ENCODE assay signal across 18 cellular contexts in genomic region chr2:230589025-230589424, GRCh38.
DNase-seq lines count a peak whose midpoint lies in the region; ATAC-seq and TF ChIP-seq lines count a peak whose summit lies in the region.
"Had no signal": no experiment of that assay in that cellular context is flagged by ENCODE, and none has a peak within 500 bp of the region (broad histone marks: within the 10 kb centered on the region; RNA-seq: fewer than 3 reads in every experiment).

No MANE protein-coding gene starts in this region.

- no peaks in the 10 kb centered on the region for H3K79me2 ChIP-seq in KMS-11 (ENCODE audit: insufficient read depth, low read depth)

- H3K4me3 Mint-ChIP-seq in T-helper 17 cell = no peak overlapping the region
- H3K4me3 Mint-ChIP-seq: activated naive CD4-positive, alpha-beta T cell treated with anti-CD3 and anti-CD28 coated beads, Interleukin-2, amount 10 ng/mL, durations not matched to agents 7 days and 5 days; WTC11 had no signal

- no peak overlapping the region for H3K27ac Mint-ChIP-seq in T-helper 17 cell
- H3K27ac Mint-ChIP-seq: activated naive CD4-positive, alpha-beta T cell treated with anti-CD3 and anti-CD28 coated beads, Interleukin-2, amount 10 ng/mL, durations not matched to agents 7 days and 5 days; progenitor cell of endocrine pancreas; WTC11 had no signal

- H3K36me3 Mint-ChIP-seq in T-helper 17 cell (ENCODE audit: low read depth) = peaks cover 2% of the 10 kb centered on the region
- H3K36me3 Mint-ChIP-seq: WTC11 had no signal

- 0 out of 2 replicates have a peak overlapping the region, but pooled peaks have one; percentile 20 for H3K4me2 ChIP-seq in KMS-11

- H3K27ac ChIP-seq in KMS-11 (no peak overlapping the region), ascending aorta (no peak overlapping the region)
- H3K27ac ChIP-seq: HL-60 had no signal

- H3K27me3 ChIP-seq in KMS-11 (ENCODE audit: insufficient read depth, low read depth) = no peaks in the 10 kb centered on the region
- H3K27me3 ChIP-seq in ascending aorta = no peaks in the 10 kb centered on the region

- H3K4me1 Mint-ChIP-seq in T-helper 17 cell = peaks cover 16% of the 10 kb centered on the region
- H3K4me1 Mint-ChIP-seq: WTC11 had no signal

- intact Hi-C loops in ascending aorta (cut with DNase I) = no loop called here

- H3K9ac ChIP-seq in KMS-11 = no peak overlapping the region

- peak; percentile 5 for ATAC-seq in GM19395 (IDR thresholded peaks at IDR 0.05; ENCODE audit: unreplicated experiment)
- ATAC-seq in HG02870 (IDR thresholded peaks at IDR 0.05; ENCODE audit: unreplicated experiment) = peak; percentile 16
- ATAC-seq in HG03175 (IDR thresholded peaks at IDR 0.05; ENCODE audit: unreplicated experiment) = no peak
- no peak for ATAC-seq in T-helper 17 cell
- ATAC-seq: HCT116, left lobe of liver, WTC11 had no signal

- H2AFZ ChIP-seq in KMS-11 (ENCODE audit: low read depth) = no peak overlapping the region

- DNase-seq in GM12864 (ENCODE audit: low read depth) (no peak), ascending aorta (ENCODE audit: low spot score in 2 of 2) (no peak), GF-D8 (lab: John Stamatoyannopoulos, UW) (no peak), T-helper 17 cell (no peak)
- DNase-seq: effector CD4-positive, alpha-beta T cell; KG1; NCI-H146; SW 1271 had no signal

- H4K20me1 ChIP-seq in KMS-11 (ENCODE audit: insufficient read depth) = no peaks in the 10 kb centered on the region

- TF ChIP-seq CTCF in GM12864 (IDR thresholded peaks at IDR 0.05; ENCODE audit: low read depth, low read length, missing control alignments) (no peak), KMS-11 (conservative IDR thresholded peaks at IDR 0.05; ENCODE audit: low read depth, low read length) (no peak), ascending aorta (IDR thresholded peaks at IDR 0.05) (no peak)

- no peaks in the 10 kb centered on the region for H3K36me3 ChIP-seq in KMS-11 (ENCODE audit: insufficient read depth)
- H3K36me3 ChIP-seq in ascending aorta = no peaks in the 10 kb centered on the region

- no peaks in the 10 kb centered on the region for H3K27me3 Mint-ChIP-seq in T-helper 17 cell
- H3K27me3 Mint-ChIP-seq: activated naive CD4-positive, alpha-beta T cell treated with anti-CD3 and anti-CD28 coated beads, Interleukin-2, amount 10 ng/mL, durations not matched to agents 7 days and 5 days; progenitor cell of endocrine pancreas had no signal

- no peaks in the 10 kb centered on the region for H3K9me3 ChIP-seq in ascending aorta
- H3K9me3 ChIP-seq in T-helper 17 cell (ENCODE audit: control insufficient read depth, low read length, poor library complexity, severe bottlenecking) = no peaks in the 10 kb centered on the region

- H3K4me3 ChIP-seq in GM12864 (ENCODE audit: low read depth, low read length) = peak overlapping the region; percentile 59
- no peak overlapping the region for H3K4me3 ChIP-seq in KMS-11 (IDR thresholded peaks at IDR 0.05; ENCODE audit: insufficient read depth, low read depth, low read length)
- no peak overlapping the region for H3K4me3 ChIP-seq in ascending aorta

- H3K4me1 ChIP-seq in KMS-11 (ENCODE audit: low read depth, poor library complexity, severe bottlenecking) (peaks cover 16% of the 10 kb centered on the region), ascending aorta (no peaks in the 10 kb centered on the region)

Comparison
In these comparisons a context has a peak if more than half of its experiments do, and no peak if none do; other contexts are left out.
1. ATAC-seq: peak in GM19395 (single experiment) and HG02870 (single experiment); none in HG03175 (single experiment) and T-helper 17 cell (single experiment).